In genomic region chr20:49665796-49666195, GRCh38 we compare ENCODE assay signal across 27 cellular contexts. TPM values are rescaled to one million over a fixed set of nuclear protein-coding genes. Genes with fewer than 3 reads are reported as not detected.
A peak's percentile ranks its signal among the peaks of the same experiment; 100 is the strongest.
DNase-seq lines count a peak whose midpoint lies in the region; ATAC-seq and TF ChIP-seq lines count a peak whose summit lies in the region.
"Had no signal": no experiment of that assay in that cellular context is flagged by ENCODE, and none has a peak within 500 bp of the region (broad histone marks: within the 10 kb centered on the region; RNA-seq: fewer than 3 reads in every experiment).

No MANE protein-coding gene starts in this region.

- H3K27me3 ChIP-seq in GM23338 (ENCODE audit: insufficient read depth): no peaks in the 10 kb centered on the region
- H3K27me3 ChIP-seq: BLaER1, MG63 had no signal

- DNase-seq in CD14-positive monocyte (ENCODE audit: low spot score) (no peak), GM23338 (ENCODE audit: low spot score) (no peak), WTC11 (ENCODE audit: low spot score) (no peak), mesothelial cell of epicardium (ENCODE audit: low spot score in 2 of 2, unreplicated experiment in 2 of 2) (no peak), activated T-cell treated with anti-CD3 and anti-CD28 coated beads for 4 hours (no peak)
- no peak for DNase-seq in stimulated activated naive CD4-positive, alpha-beta T cell (lab: John Stamatoyannopoulos, UW)
- DNase-seq: CD8-positive, alpha-beta T cell; DMS 273 treated with DMSO at 0.1 percent for 48 hours; DMS79; GF-D8; HFFc6; IMR-90; KG1; MG63; NCI-H1105 treated with DMSO at 0.1 percent for 48 hours; NCI-H146; NCI-H2029; NCI-H446 treated with DMSO at 0.1 percent for 48 hours; NCI-H526; NCI-H82; NK-92 treated with Interleukin-12 subunit alpha and Interleukin-12 subunit beta, amount 100 ng/mL, for 24 hours; Right ventricle myocardium superior; RPMI8226 had no signal

- ATAC-seq in GM23338 (no peak), WTC11 (no peak), SK-N-SH treated with all-trans-retinoic acid at 6 μM for 48 hours (no peak), GM21423 (IDR thresholded peaks at IDR 0.05; ENCODE audit: unreplicated experiment) (no peak)
- ATAC-seq: CD8-positive, alpha-beta T cell had no signal

- H3K36me3 Mint-ChIP-seq in CD14-positive monocyte: peaks cover 0 to 2% of the 10 kb centered on the region in 2 donors
- H3K36me3 Mint-ChIP-seq in GM23338 (ENCODE audit: low read depth): no peaks in the 10 kb centered on the region
- no peaks in the 10 kb centered on the region for H3K36me3 Mint-ChIP-seq in WTC11
- no peaks in the 10 kb centered on the region for H3K36me3 Mint-ChIP-seq in mesothelial cell of epicardium
- H3K36me3 Mint-ChIP-seq: CD8-positive, alpha-beta T cell had no signal

- peaks cover 98% of the 10 kb centered on the region for H3K79me2 ChIP-seq in GM23338 (replicated peaks; ENCODE audit: insufficient read depth)

- H3K4me3 Mint-ChIP-seq in CD14-positive monocyte (no peak overlapping the region), GM23338 (no peak overlapping the region), WTC11 (no peak overlapping the region), mesothelial cell of epicardium (no peak overlapping the region)
- H3K4me3 Mint-ChIP-seq: CD8-positive, alpha-beta T cell; HFFc6 had no signal

- peaks cover 89% of the 10 kb centered on the region for H4K20me1 ChIP-seq in GM23338 (replicated peaks; ENCODE audit: insufficient read depth)

- peaks cover 54% of the 10 kb centered on the region for H3K4me1 Mint-ChIP-seq in CD14-positive monocyte
- H3K4me1 Mint-ChIP-seq in GM23338: peaks cover 56% of the 10 kb centered on the region
- peaks cover 82% of the 10 kb centered on the region for H3K4me1 Mint-ChIP-seq in WTC11
- peaks cover 15% of the 10 kb centered on the region for H3K4me1 Mint-ChIP-seq in mesothelial cell of epicardium

- no peaks in the 10 kb centered on the region for H3F3A ChIP-seq in GM23338 (replicated peaks; ENCODE audit: low read depth)

- TF ChIP-seq CTCF in CD14-positive monocyte (IDR thresholded peaks at IDR 0.05) (no peak), GM23338 (conservative IDR thresholded peaks at IDR 0.05; ENCODE audit: low read depth in 2 of 2) (no peak), WTC11 (IDR thresholded peaks at IDR 0.05) (no peak), mesothelial cell of epicardium (IDR thresholded peaks at IDR 0.05; ENCODE audit: unreplicated experiment) (no peak)

- H2AFZ ChIP-seq in GM23338: no peak overlapping the region

- H3K27ac Mint-ChIP-seq in CD14-positive monocyte (peak overlapping the region in 4 of 7 donors; percentile 29 to 57 (median 50)), GM23338 (peak overlapping the region; percentile 81), WTC11 (peak overlapping the region; percentile 92), mesothelial cell of epicardium (peak overlapping the region; percentile 17)
- H3K27ac Mint-ChIP-seq: HFFc6 had no signal

- CTCF ChIA-PET in WTC11 (lab: Charles Lee): interaction anchor here (0.8 to 1.7 kb wide), 3 partner anchors 124 to 180 kb away, joined by 3 to 4 read pairs (median 3); no protein-coding TSS in a partner anchor

- H3K36me3 ChIP-seq in GM23338 (ENCODE audit: insufficient read depth): no peaks in the 10 kb centered on the region
- H3K36me3 ChIP-seq: BLaER1, HAP-1 had no signal

- peaks cover 52% of the 10 kb centered on the region for H3K4me1 ChIP-seq in GM23338 (ENCODE audit: insufficient read depth)

- no peaks in the 10 kb centered on the region for H3K27me3 Mint-ChIP-seq in CD14-positive monocyte (ENCODE audit: low read depth in 3 of 3)
- peaks cover 6% of the 10 kb centered on the region for H3K27me3 Mint-ChIP-seq in GM23338 (ENCODE audit: insufficient read depth, low read depth, poor library complexity)
- H3K27me3 Mint-ChIP-seq in WTC11 (ENCODE audit: low read depth): no peaks in the 10 kb centered on the region
- no peaks in the 10 kb centered on the region for H3K27me3 Mint-ChIP-seq in mesothelial cell of epicardium (ENCODE audit: low read depth)

- no peaks in the 10 kb centered on the region for H3K9me3 Mint-ChIP-seq in CD14-positive monocyte
- no peaks in the 10 kb centered on the region for H3K9me3 Mint-ChIP-seq in GM23338
- no peaks in the 10 kb centered on the region for H3K9me3 Mint-ChIP-seq in WTC11
- no peaks in the 10 kb centered on the region for H3K9me3 Mint-ChIP-seq in mesothelial cell of epicardium
- H3K9me3 Mint-ChIP-seq: CD8-positive, alpha-beta T cell; HFFc6 had no signal

- peak overlapping the region; percentile 57; the same call in 1 of the 2 replicates for H3K27ac ChIP-seq in GM23338 (ENCODE audit: low read depth)
- H3K27ac ChIP-seq: BLaER1 had no signal

- H3K4me2 ChIP-seq in GM23338: no peak overlapping the region
- H3K4me2 ChIP-seq: BLaER1 had no signal

- POLR2A ChIA-PET in WTC11 (lab: Charles Lee): no interaction called here

- no peak overlapping the region for H3K4me3 ChIP-seq in GM23338
- H3K4me3 ChIP-seq: BLaER1, HAP-1, MG63 had no signal

- intact Hi-C loops in CD14-positive monocyte (cut with micrococcal nuclease): no loop called here

- H3K9me2 ChIP-seq in GM23338 (ENCODE audit: insufficient read depth): no peaks in the 10 kb centered on the region

TF ChIP-seq in GM23338, 12 proteins besides CTCF, POLR2A, EP300 and RAD21 (continues in another document):
- no peak for TF ChIP-seq POLR2AphosphoS5 (IDR thresholded peaks at IDR 0.05; ENCODE audit: low read depth)
- no peak for TF ChIP-seq NANOG (IDR thresholded peaks at IDR 0.05; ENCODE audit: borderline replicate concordance)
- no peak for TF ChIP-seq ZNF114 (CRISPR knock-in tag; IDR thresholded peaks at IDR 0.05)
- TF ChIP-seq EZH2phosphoT487 (IDR thresholded peaks at IDR 0.05; ENCODE audit: unreplicated experiment): no peak
- TF ChIP-seq EZH2 (IDR thresholded peaks at IDR 0.05; ENCODE audit: low read depth, unreplicated experiment): no peak
- no peak for TF ChIP-seq STAT1 (IDR thresholded peaks at IDR 0.05; ENCODE audit: unreplicated experiment)
- no peak for TF ChIP-seq JUNB (IDR thresholded peaks at IDR 0.05; ENCODE audit: unreplicated experiment)

TF ChIP-seq in WTC11, 78 proteins besides CTCF, POLR2A, EP300 and RAD21 (continues in another document):
- TF ChIP-seq ESRRA (CRISPR knock-in tag; IDR thresholded peaks at IDR 0.05; ENCODE audit: borderline replicate concordance) (no peak), EMX1 (CRISPR knock-in tag; IDR thresholded peaks at IDR 0.05) (no peak), ATF6 (CRISPR knock-in tag; IDR thresholded peaks at IDR 0.05) (no peak)

TF ChIP-seq in SK-N-SH treated with all-trans-retinoic acid at 6 μM for 48 hours, 23 proteins besides CTCF, POLR2A, EP300 and RAD21 (continues in another document):
- no peak for TF ChIP-seq ZFP30 (CRISPR knock-in tag; IDR thresholded peaks at IDR 0.05)
- TF ChIP-seq CSRNP3 (CRISPR knock-in tag; IDR thresholded peaks at IDR 0.05): no peak
- TF ChIP-seq ZFP3 (CRISPR knock-in tag; IDR thresholded peaks at IDR 0.05): no peak
- TF ChIP-seq ZNF70 (CRISPR knock-in tag; IDR thresholded peaks at IDR 0.05): no peak
- no peak for TF ChIP-seq ZC3H10 (CRISPR knock-in tag; IDR thresholded peaks at IDR 0.05)
- no peak for TF ChIP-seq ISL1 (CRISPR knock-in tag; IDR thresholded peaks at IDR 0.05)
- no peak for TF ChIP-seq BACH2 (CRISPR knock-in tag; IDR thresholded peaks at IDR 0.05; ENCODE audit: borderline replicate concordance)
- TF ChIP-seq TOX (CRISPR knock-in tag; IDR thresholded peaks at IDR 0.05; ENCODE audit: borderline replicate concordance): no peak
- TF ChIP-seq ZNF565 (CRISPR knock-in tag; conservative IDR thresholded peaks at IDR 0.05; ENCODE audit: low read depth): no peak
- TF ChIP-seq TSHZ2 (CRISPR knock-in tag; IDR thresholded peaks at IDR 0.05): no peak
- no peak for TF ChIP-seq ESRRG (CRISPR knock-in tag; IDR thresholded peaks at IDR 0.05)
- no peak for TF ChIP-seq ARNTL (CRISPR knock-in tag; IDR thresholded peaks at IDR 0.05; ENCODE audit: borderline replicate concordance, low read depth)
- TF ChIP-seq GLIS3 (CRISPR knock-in tag; IDR thresholded peaks at IDR 0.05): no peak

RNA-seq across cellular contexts. Expression of gene B4GALT5, which starts 47.9 kb away (rescaled TPM):
- polyA plus RNA-seq in CD14-positive monocyte: 1 to 10 TPM; 2.4 to 2.7 TPM
- 50.3 and 53.2 TPM in 2 replicates for total RNA-seq in GM23338 (2014; rRNA removed; shearing (Covaris generic))
- 19.1 and 20.1 TPM in 2 replicates for polyA plus RNA-seq in GM23338 (2016; fragmentation: Nextera tagmentation; extraction: Ambion mirVana)
- total RNA-seq in WTC11 (2021): 62.4 to 71.5 TPM (median 69.4 TPM) in 3 replicates
- total RNA-seq in mesothelial cell of epicardium: 52.6 to 53.8 TPM (median 52.6 TPM) in 3 replicates

Comparison
In these comparisons a context has a peak if more than half of its experiments do, and no peak if none do; other contexts are left out.
1. H3K27ac Mint-ChIP-seq: peak in every context shown above with its lines; median percentile 92 in WTC11; 81 in GM23338; 50 in CD14-positive monocyte; 17 in mesothelial cell of epicardium.